8 cellular contexts compared by ENCODE assay signal in genomic region chr1:167057297-167057688, GRCh38. TPM values are rescaled to one million over a fixed set of nuclear protein-coding genes. Genes with fewer than 3 reads are reported as not detected.
A peak's percentile ranks its signal among the peaks of the same experiment; 100 is the strongest.
DNase-seq lines count a peak whose midpoint lies in the region; ATAC-seq and TF ChIP-seq lines count a peak whose summit lies in the region.

No MANE protein-coding gene starts in this region.

- no peak overlapping the region for H3K4me3 Mint-ChIP-seq in activated naive CD4-positive, alpha-beta T cell treated with anti-CD3 and anti-CD28 coated beads for 36 hours
- no peak overlapping the region for H3K4me3 Mint-ChIP-seq in HFFc6

- H3K9me3 ChIP-seq in neuronal stem cell (replicated peaks in 1 of 2; ENCODE audit: control insufficient read depth in 2 of 2, insufficient read depth in 1 of 2, low read depth in 1 of 2, low read length in 2 of 2) = peaks cover 0 to 6% of the 10 kb centered on the region in 2 donors

- H3K79me1 ChIP-seq in neuronal stem cell (ENCODE audit: low read depth, low read length) = peaks cover 3% of the 10 kb centered on the region

- H4K91ac ChIP-seq in neuronal stem cell (ENCODE audit: low read depth, low read length, poor library complexity) = no peak overlapping the region

- H2AFZ ChIP-seq in neuronal stem cell (ENCODE audit: low read length) = peak overlapping the region; percentile 58

- peaks cover 5 to 9% of the 10 kb centered on the region in 2 donors for H3K4me1 ChIP-seq in neuronal stem cell (ENCODE audit: control insufficient read depth in 2 of 2, insufficient read depth in 1 of 2, low read depth in 1 of 2, low read length in 2 of 2)

- H3K27ac Mint-ChIP-seq in activated naive CD4-positive, alpha-beta T cell treated with anti-CD3 and anti-CD28 coated beads for 36 hours = no peak overlapping the region
- no peak overlapping the region for H3K27ac Mint-ChIP-seq in HFFc6

- no peak overlapping the region for H2BK120ac ChIP-seq in neuronal stem cell (ENCODE audit: low read depth, low read length)

- no peak overlapping the region for H2BK15ac ChIP-seq in neuronal stem cell (ENCODE audit: low read length)

- WGBS in neuronal stem cell (ENCODE audit: extremely low coverage in 2 of 2, insufficient read length in 2 of 2, insufficient replicate concordance in 1 of 2), 2 donors = no CpG with 5 or more reads among the region's 6 CpGs

- peaks cover 0 to 2% (median 0%) of the 10 kb centered on the region in 3 experiments for H3K27me3 ChIP-seq in neuronal stem cell (ENCODE audit: control insufficient read depth in 3 of 3, insufficient read depth in 3 of 3, low read depth in 1 of 3, low read length in 3 of 3)

- no peak overlapping the region for H3K9ac ChIP-seq in neuronal stem cell (ENCODE audit: low read depth, low read length, poor library complexity)

- H3K18ac ChIP-seq in neuronal stem cell (ENCODE audit: low read length) = no peak overlapping the region

- no peak overlapping the region for H2BK12ac ChIP-seq in neuronal stem cell (ENCODE audit: low read length)

- H3K36me3 Mint-ChIP-seq in activated naive CD4-positive, alpha-beta T cell treated with anti-CD3 and anti-CD28 coated beads for 36 hours (ENCODE audit: low read depth) = no peaks in the 10 kb centered on the region
- no peaks in the 10 kb centered on the region for H3K36me3 Mint-ChIP-seq in HFFc6 (ENCODE audit: low read depth)

- H2BK5ac ChIP-seq in neuronal stem cell (ENCODE audit: low read length) = no peak overlapping the region

- H3K4me1 Mint-ChIP-seq in activated naive CD4-positive, alpha-beta T cell treated with anti-CD3 and anti-CD28 coated beads for 36 hours (ENCODE audit: low read depth) = peaks cover 11% of the 10 kb centered on the region
- H3K4me1 Mint-ChIP-seq in HFFc6 (ENCODE audit: low read depth) = peaks cover 13% of the 10 kb centered on the region

- no peak overlapping the region for H3K4ac ChIP-seq in neuronal stem cell (ENCODE audit: low read length)

- no peak overlapping the region for H3K4me3 ChIP-seq in neuronal stem cell (ENCODE audit: low read length in 2 of 2)

- no peak overlapping the region for H4K8ac ChIP-seq in neuronal stem cell (ENCODE audit: low read depth, low read length)

- no peak overlapping the region for H3K4me2 ChIP-seq in neuronal stem cell (ENCODE audit: insufficient read depth, low read length, poor library complexity, severe bottlenecking)

- no peaks in the 10 kb centered on the region for H3K9me3 Mint-ChIP-seq in activated naive CD4-positive, alpha-beta T cell treated with anti-CD3 and anti-CD28 coated beads for 36 hours
- H3K9me3 Mint-ChIP-seq in HFFc6 = no peaks in the 10 kb centered on the region

- no peaks in the 10 kb centered on the region for H3K27me3 Mint-ChIP-seq in activated naive CD4-positive, alpha-beta T cell treated with anti-CD3 and anti-CD28 coated beads for 36 hours (ENCODE audit: low read depth)
- peaks cover 18% of the 10 kb centered on the region for H3K27me3 Mint-ChIP-seq in HFFc6 (ENCODE audit: insufficient read depth)

- ATAC-seq in esophagus mucosa = peak; percentile 36
- no peak for ATAC-seq in GM21528 (IDR thresholded peaks at IDR 0.05; ENCODE audit: low FRiP score, unreplicated experiment)

- CTCF ChIA-PET in activated naive CD4-positive, alpha-beta T cell treated with anti-CD3 and anti-CD28 coated beads for 36 hours (lab: Charles Lee) = interaction anchor here (0.7 to 18.3 kb wide), 12 partner anchors 10 to 943 kb away, joined by 3 to 635 read pairs (median 5); partner anchors contain the start of gene GPA33

- H2AK5ac ChIP-seq in neuronal stem cell (ENCODE audit: low read depth, low read length) = no peak overlapping the region

- DNase-seq in activated naive CD4-positive, alpha-beta T cell treated with anti-CD3 and anti-CD28 coated beads for 36 hours = peak; percentile 76
- no peak for DNase-seq in activated naive CD4-positive, alpha-beta T cell (lab: John Stamatoyannopoulos, UW)
- DNase-seq in HFFc6 (peak; percentile 19), NCI-H1105 (lab: John Stamatoyannopoulos, UW) (peak; percentile 85), SK-N-DZ (ENCODE audit: low spot score) (peak; percentile 74), neuronal stem cell (ENCODE audit: low spot score) (peak; percentile 53)

- no peak overlapping the region for H3K23ac ChIP-seq in neuronal stem cell (ENCODE audit: low read depth, low read length, poor library complexity)

- peak; percentile 65 for TF ChIP-seq CTCF in HFFc6 (IDR thresholded peaks at IDR 0.05)

- H3K27ac ChIP-seq in neuronal stem cell (replicated peaks; ENCODE audit: low read length) = no peak overlapping the region

- intact Hi-C loops in activated naive CD4-positive, alpha-beta T cell treated with anti-CD3 and anti-CD28 coated beads for 36 hours (cut with micrococcal nuclease) = loop anchor here (1.0 to 10.0 kb wide), 4 partner anchors 173 to 1130 kb away; no protein-coding TSS in a partner anchor

- no peak overlapping the region for H3K14ac ChIP-seq in neuronal stem cell (ENCODE audit: low read length)

- peaks cover 0 to 3% of the 10 kb centered on the region in 2 donors for H3K36me3 ChIP-seq in neuronal stem cell (replicated peaks in 1 of 2; ENCODE audit: control insufficient read depth in 2 of 2, insufficient read depth in 2 of 2, low read length in 2 of 2)

RNA-seq across cellular contexts. Expression of gene GPA33, which starts 32.9 kb away (rescaled TPM):
- 1 to 10 TPM; 1.2 to 1.4 TPM for total RNA-seq in activated naive CD4-positive, alpha-beta T cell treated with anti-CD3 and anti-CD28 coated beads for 36 hours
- total RNA-seq in HFFc6 (2021; fragmentation: NEBNext Ultra II Directional; extraction: Animal tissue kit (Norgen Biotek cat#: 25700)) = not detected
- polyA plus RNA-seq in SK-N-DZ (2014; cell fraction: cytosol; rRNA removed) = 0.06 TPM in 1 of 2 replicates, not detected in the other
- not detected in 2 replicates for polyA plus RNA-seq in SK-N-DZ (2014; cell fraction: nucleus; rRNA removed)
- total RNA-seq in esophagus mucosa = not detected
- polyA plus RNA-seq in neuronal stem cell (2013, experiment 1 of 2) = 1.4 TPM
- 1.4 TPM for polyA plus RNA-seq in neuronal stem cell (2013, experiment 2 of 2)

RNA-seq across cellular contexts. Expression of gene STYXL2, which starts 36.6 kb away (rescaled TPM):
- not detected for total RNA-seq in activated naive CD4-positive, alpha-beta T cell treated with anti-CD3 and anti-CD28 coated beads for 36 hours
- total RNA-seq in HFFc6 (2021; fragmentation: NEBNext Ultra II Directional; extraction: Animal tissue kit (Norgen Biotek cat#: 25700)) = not detected
- not detected in 2 replicates for polyA plus RNA-seq in SK-N-DZ (2014; cell fraction: cytosol; rRNA removed)
- polyA plus RNA-seq in SK-N-DZ (2014; cell fraction: nucleus; rRNA removed) = not detected in 2 replicates
- total RNA-seq in esophagus mucosa = not detected
- not detected for polyA plus RNA-seq in neuronal stem cell (2013, experiment 1 of 2)
- polyA plus RNA-seq in neuronal stem cell (2013, experiment 2 of 2) = 0.01 TPM

Comparison
In these comparisons a context has a peak if more than half of its experiments do, and no peak if none do; other contexts are left out.
1. DNase-seq: peak in activated naive CD4-positive, alpha-beta T cell treated with anti-CD3 and anti-CD28 coated beads for 36 hours (single experiment), HFFc6 (single experiment), NCI-H1105 (single experiment), SK-N-DZ (single experiment) and neuronal stem cell (single experiment); none in activated naive CD4-positive, alpha-beta T cell (0 of 4).